In the genomic region with DNA sequence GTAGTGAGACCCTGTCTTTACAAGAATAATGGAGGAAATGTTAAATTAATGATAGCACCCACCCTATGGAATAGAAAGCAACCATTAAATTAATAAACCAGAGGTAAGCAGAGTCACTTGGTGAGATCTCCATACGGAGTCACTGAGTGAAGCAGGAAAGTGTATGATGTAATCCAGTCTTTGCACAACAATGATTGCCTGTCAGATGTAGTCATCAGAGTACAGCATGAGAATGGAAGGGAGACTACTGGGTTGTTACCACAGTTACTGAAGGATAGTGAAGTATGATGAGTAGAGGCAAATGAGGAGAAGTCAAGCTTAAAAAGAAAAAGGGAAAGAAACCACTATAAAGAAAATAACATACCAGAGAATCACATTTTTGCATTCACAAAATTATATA, we compare ENCODE assay signal across 30 cellular contexts.
"Had no signal": no experiment of that assay in that cellular context is flagged by ENCODE, and none has a peak within 500 bp of the region (broad histone marks: within the 10 kb centered on the region; RNA-seq: fewer than 3 reads in every experiment).

No MANE protein-coding gene starts in this region.

- H3K36me3 ChIP-seq: ascending aorta, cardiac muscle cell, Peyer's patch, SJSA1 had no signal

- H3K36me3 Mint-ChIP-seq: activated CD8-positive, alpha-beta memory T cell treated with anti-CD3 and anti-CD28 coated beads, Interleukin-2, amount 10 ng/mL, durations not matched to agents 7 days and 5 days; activated naive CD4-positive, alpha-beta T cell treated with anti-CD3 and anti-CD28 coated beads, Interleukin-2, amount 50 U/mL, for 72 hours had no signal

- ATAC-seq: activated CD8-positive, alpha-beta memory T cell treated with anti-CD3 and anti-CD28 coated beads, Interleukin-2, amount 10 ng/mL, durations not matched to agents 7 days and 5 days; activated naive CD4-positive, alpha-beta T cell treated with anti-CD3 and anti-CD28 coated beads, Interleukin-2, amount 50 U/mL, for 72 hours; activated naive CD8-positive, alpha-beta T cell treated with anti-CD3 and anti-CD28 coated beads, Interleukin-2, amount 50 U/mL, for 24 hours; body of pancreas; SK-N-SH treated with all-trans-retinoic acid at 6 μM for 48 hours; WTC11 had no signal

- H3K4me1 Mint-ChIP-seq: activated CD8-positive, alpha-beta memory T cell treated with anti-CD3 and anti-CD28 coated beads, Interleukin-2, amount 10 ng/mL, durations not matched to agents 7 days and 5 days; activated naive CD8-positive, alpha-beta T cell treated with anti-CD3 and anti-CD28 coated beads, Interleukin-2, amount 50 U/mL, for 24 hours; WTC11 had no signal

- H3K9me3 ChIP-seq: ascending aorta, Peyer's patch, SJSA1 had no signal

- H3K27ac Mint-ChIP-seq: activated CD8-positive, alpha-beta memory T cell treated with anti-CD3 and anti-CD28 coated beads, Interleukin-2, amount 10 ng/mL, durations not matched to agents 7 days and 5 days; activated naive CD4-positive, alpha-beta T cell treated with anti-CD3 and anti-CD28 coated beads, Interleukin-2, amount 50 U/mL, for 72 hours; activated naive CD8-positive, alpha-beta T cell treated with anti-CD3 and anti-CD28 coated beads, Interleukin-2, amount 50 U/mL, for 24 hours; activated T-cell treated with anti-CD3 and anti-CD28 coated beads, Interleukin-2, amount 50 U/mL, for 24 hours; WTC11 had no signal

- H3K4me3 ChIP-seq: ascending aorta, body of pancreas, cardiac muscle cell, Peyer's patch, SJSA1 had no signal

- H3K27me3 Mint-ChIP-seq: activated CD8-positive, alpha-beta memory T cell treated with anti-CD3 and anti-CD28 coated beads, Interleukin-2, amount 10 ng/mL, durations not matched to agents 7 days and 5 days had no signal

- H3K4me1 ChIP-seq: ascending aorta, body of pancreas, Peyer's patch, SJSA1 had no signal

- H3K27ac ChIP-seq: ascending aorta, body of pancreas, cardiac muscle cell, Peyer's patch, SJSA1 had no signal

- DNase-seq: activated CD4-positive, alpha-beta T cell treated with anti-CD3 and anti-CD28 coated beads for 48 hours; activated CD4-positive, alpha-beta T cell treated with anti-CD3 and anti-CD28 coated beads, Interleukin-2, amount 50 U/mL, for 4 hours; activated CD4-positive, CD25-positive, alpha-beta regulatory T cell treated with anti-CD3 and anti-CD28 coated beads, Interleukin-2, amount 50 U/mL, for 72 hours; activated CD8-positive, alpha-beta memory T cell treated with anti-CD3 and anti-CD28 coated beads, Interleukin-2, amount 10 ng/mL, durations not matched to agents 7 days and 5 days; activated effector memory CD4-positive, alpha-beta T cell treated with anti-CD3 and anti-CD28 coated beads, Interleukin-2, amount 50 U/mL, for 16 hours; activated naive CD4-positive, alpha-beta T cell treated with Interleukin-2 at 50 U/mL for 16 hours; activated naive CD8-positive, alpha-beta T cell treated with anti-CD3 and anti-CD28 coated beads, Interleukin-2, amount 50 U/mL, for 24 hours; activated T-cell treated with anti-CD3 and anti-CD28 coated beads, Interleukin-2, amount 50 U/mL, for 24 hours; amniotic stem cell; body of pancreas; Kasumi-1; KBM-7; NCI-H1048; NCI-H146; NCI-H187 treated with DMSO at 0.1 percent for 48 hours; NCI-H2107; NCI-H2171 treated with DMSO at 0.1 percent for 48 hours; NCI-H226; NCI-H510A; NCI-H526 treated with DMSO at 0.1 percent for 48 hours; NCI-H82; Peyer's patch; SHP77; SW 1271 had no signal

- H3K4me3 Mint-ChIP-seq: activated CD8-positive, alpha-beta memory T cell treated with anti-CD3 and anti-CD28 coated beads, Interleukin-2, amount 10 ng/mL, durations not matched to agents 7 days and 5 days; activated naive CD8-positive, alpha-beta T cell treated with anti-CD3 and anti-CD28 coated beads, Interleukin-2, amount 50 U/mL, for 24 hours; activated T-cell treated with anti-CD3 and anti-CD28 coated beads, Interleukin-2, amount 50 U/mL, for 24 hours; WTC11 had no signal
